Comparison of ENCODE assay signal across 8 cellular contexts in genomic region chr15:90670631-90671030, GRCh38. TPM values are rescaled to one million over a fixed set of nuclear protein-coding genes. Genes with fewer than 3 reads are reported as not detected.
DNase-seq lines count a peak whose midpoint lies in the region; ATAC-seq, FAIRE-seq and TF ChIP-seq lines count a peak whose summit lies in the region.
"Not testable (repeated sequence)": the region's sequence is repeated elsewhere in the genome, so short reads cannot be mapped to it uniquely, and the experiment has no call there.

No MANE protein-coding gene starts in this region.

- peak overlapping the region; percentile 72; the same call in 1 of the 2 replicates for H2BK20ac ChIP-seq in H1 (ENCODE audit: low read length)

- not testable (repeated sequence) for H4K91ac ChIP-seq in H1 (replicated peaks; ENCODE audit: insufficient read length, low read length)

- not testable (repeated sequence) for H3K4me2 ChIP-seq in H1 (ENCODE audit: insufficient read depth in 1 of 2, low read depth in 2 of 2, low read length in 2 of 2)

- peaks cover 14% of the 10 kb centered on the region for H3K4me1 ChIP-seq in RWPE2 (ENCODE audit: insufficient read depth, poor library complexity, severe bottlenecking)
- H3K4me1 ChIP-seq in H1 (replicated peaks in 1 of 4; ENCODE audit: control insufficient read depth in 3 of 4, insufficient read depth in 4 of 4, low read length in 3 of 4) = not testable (repeated sequence)

- not testable (repeated sequence) for H3K27me3 ChIP-seq in RWPE2 (ENCODE audit: insufficient read depth, poor library complexity, severe bottlenecking); H1 (replicated peaks in 1 of 4; ENCODE audit: control insufficient read depth in 3 of 4, extremely low read depth in 1 of 4, insufficient read depth in 3 of 4, low read length in 3 of 4)

- intact Hi-C loops in posterior vena cava (cut with DNase I) = not testable (repeated sequence)

- not testable (repeated sequence) for H3K14ac ChIP-seq in H1 (ENCODE audit: insufficient read length)

- H2BK12ac ChIP-seq in H1 (ENCODE audit: low read depth, low read length) = not testable (repeated sequence)

- FAIRE-seq in H1 (lab: Jason Lieb, UNC) = not testable (repeated sequence)

- H3K9ac ChIP-seq in H1 (replicated peaks in 1 of 4; ENCODE audit: extremely low read depth in 1 of 4, low read depth in 3 of 4, low read length in 3 of 4) = not testable (repeated sequence)

- not testable (repeated sequence) for H3K18ac ChIP-seq in H1 (ENCODE audit: extremely low read depth, low read length)

- not testable (repeated sequence) for H3K9me3 Mint-ChIP-seq in activated T-cell treated with anti-CD3 and anti-CD28 coated beads, Interleukin-2, amount 50 U/mL, for 24 hours; activated T-helper 17 cell treated with anti-CD3 and anti-CD28 coated beads, Interleukin-2, amount 50 U/mL, for 72 hours; activated naive CD8-positive, alpha-beta T cell treated with anti-CD3 and anti-CD28 coated beads, Interleukin-2, amount 10 ng/mL, durations not matched to agents 7 days and 5 days; stimulated activated effector memory CD8-positive, alpha-beta T cell treated with anti-CD3 and anti-CD28 coated beads, Interleukin-12 subunit alpha, Interleukin-12 subunit beta, amount 100 ng/mL, for 72 hours

- H3K56ac ChIP-seq in H1 (replicated peaks; ENCODE audit: insufficient read length, low read depth, low read length) = not testable (repeated sequence)

- ATAC-seq in RWPE2 (ENCODE audit: low read depth); activated T-helper 17 cell treated with anti-CD3 and anti-CD28 coated beads, Interleukin-2, amount 50 U/mL, for 72 hours (replicated peaks); activated naive CD8-positive, alpha-beta T cell treated with anti-CD3 and anti-CD28 coated beads, Interleukin-2, amount 10 ng/mL, durations not matched to agents 7 days and 5 days (ENCODE audit: low read depth); stimulated activated effector memory CD8-positive, alpha-beta T cell treated with anti-CD3 and anti-CD28 coated beads, Interleukin-12 subunit alpha, Interleukin-12 subunit beta, amount 100 ng/mL, for 72 hours: not testable (repeated sequence)
- ATAC-seq in omental fat pad (ENCODE audit: low FRiP score) = peak; percentile 39

- not testable (repeated sequence) for TF ChIP-seq CTCF in RWPE2 (IDR thresholded peaks at IDR 0.05; ENCODE audit: poor library complexity, severe bottlenecking); H1 (IDR thresholded peaks at IDR 0.05; ENCODE audit: control extremely low read depth in 1 of 3, insufficient read depth in 1 of 3, low read depth in 1 of 3, low read length in 3 of 3); omental fat pad (IDR thresholded peaks at IDR 0.05)

- H3K27me3 Mint-ChIP-seq in activated T-cell treated with anti-CD3 and anti-CD28 coated beads, Interleukin-2, amount 50 U/mL, for 24 hours; activated T-helper 17 cell treated with anti-CD3 and anti-CD28 coated beads, Interleukin-2, amount 50 U/mL, for 72 hours; activated naive CD8-positive, alpha-beta T cell treated with anti-CD3 and anti-CD28 coated beads, Interleukin-2, amount 10 ng/mL, durations not matched to agents 7 days and 5 days: not testable (repeated sequence)

- not testable (repeated sequence) for H3K4me3 ChIP-seq in RWPE2 (ENCODE audit: severe bottlenecking); H1 (ENCODE audit: extremely low read depth in 1 of 4, insufficient read depth in 2 of 4, low read depth in 3 of 4, low read length in 4 of 4)

- H4K8ac ChIP-seq in H1 (ENCODE audit: extremely low read depth, insufficient read depth, low read length) = not testable (repeated sequence)

- not testable (repeated sequence) for TF ChIP-seq EP300 in H1 (IDR thresholded peaks at IDR 0.05; ENCODE audit: borderline replicate concordance in 1 of 2, low read depth in 2 of 2, low read length in 2 of 2)

- POLR2A ChIA-PET in activated naive CD8-positive, alpha-beta T cell treated with anti-CD3 and anti-CD28 coated beads, Interleukin-2, amount 10 ng/mL, durations not matched to agents 7 days and 5 days (lab: Charles Lee) = interaction anchor here (1.1 kb wide), 1 partner anchor 46 kb away, joined by 3 read pairs; the partner anchor contains the start of gene BLM
- POLR2A ChIA-PET in H1 (lab: Charles Lee; ENCODE audit: partially characterized antibody) = interaction anchor here (0.6 to 1.1 kb wide), 2 partner anchors 8 to 229 kb away, joined by 3 read pairs; no protein-coding TSS in a partner anchor

- not testable (repeated sequence) for H3K36me3 Mint-ChIP-seq in activated T-cell treated with anti-CD3 and anti-CD28 coated beads, Interleukin-2, amount 50 U/mL, for 24 hours (ENCODE audit: low read depth); activated T-helper 17 cell treated with anti-CD3 and anti-CD28 coated beads, Interleukin-2, amount 50 U/mL, for 72 hours (ENCODE audit: low read depth); stimulated activated effector memory CD8-positive, alpha-beta T cell treated with anti-CD3 and anti-CD28 coated beads, Interleukin-12 subunit alpha, Interleukin-12 subunit beta, amount 100 ng/mL, for 72 hours
- H3K36me3 Mint-ChIP-seq in activated naive CD8-positive, alpha-beta T cell treated with anti-CD3 and anti-CD28 coated beads, Interleukin-2, amount 10 ng/mL, durations not matched to agents 7 days and 5 days = peaks cover 14% of the 10 kb centered on the region

- not testable (repeated sequence) for H3K23me2 ChIP-seq in H1 (ENCODE audit: low read depth, low read length)

- H2AFZ ChIP-seq in H1 (ENCODE audit: low read length) = not testable (repeated sequence)

- H4K5ac ChIP-seq in H1 (ENCODE audit: insufficient read length, low read depth, low read length) = not testable (repeated sequence)

- H2AK5ac ChIP-seq in H1 (ENCODE audit: low read depth, low read length) = not testable (repeated sequence)

- not testable (repeated sequence) for H3K36me3 ChIP-seq in RWPE2 (ENCODE audit: low read depth); H1 (ENCODE audit: control insufficient read depth in 2 of 4, insufficient read depth in 4 of 4, low read length in 3 of 4)

- not testable (repeated sequence) for H4K20me1 ChIP-seq in H1 (replicated peaks in 1 of 2; ENCODE audit: control insufficient read depth in 1 of 2, insufficient read depth in 2 of 2, low read length in 2 of 2)

- TF ChIP-seq POLR2A in H1 (IDR thresholded peaks at IDR 0.05; ENCODE audit: control extremely low read depth in 1 of 2, low read depth in 2 of 2, low read length in 2 of 2) = not testable (repeated sequence)

- peak; percentile 60 for DNase-seq in RWPE2 (ENCODE audit: low spot score)
- DNase-seq in activated T-cell treated with anti-CD3 and anti-CD28 coated beads, Interleukin-2, amount 50 U/mL, for 24 hours = peak; percentile 28
- peak; percentile 16 for DNase-seq in activated naive CD8-positive, alpha-beta T cell treated with anti-CD3 and anti-CD28 coated beads, Interleukin-2, amount 10 ng/mL, durations not matched to agents 7 days and 5 days
- not testable (repeated sequence) for DNase-seq in H1 (ENCODE audit: low read depth in 1 of 2, low spot score in 2 of 2); omental fat pad (ENCODE audit: low spot score); stimulated activated effector memory CD8-positive, alpha-beta T cell treated with anti-CD3 and anti-CD28 coated beads, Interleukin-12 subunit alpha, Interleukin-12 subunit beta, amount 100 ng/mL, for 72 hours (ENCODE audit: low spot score in 2 of 2)
- peak; percentile 58 for DNase-seq in posterior vena cava (ENCODE audit: low spot score)

- H3K4me1 Mint-ChIP-seq in activated T-cell treated with anti-CD3 and anti-CD28 coated beads, Interleukin-2, amount 50 U/mL, for 24 hours (ENCODE audit: low read depth) = peaks cover 18% of the 10 kb centered on the region
- not testable (repeated sequence) for H3K4me1 Mint-ChIP-seq in activated T-helper 17 cell treated with anti-CD3 and anti-CD28 coated beads, Interleukin-2, amount 50 U/mL, for 72 hours; stimulated activated effector memory CD8-positive, alpha-beta T cell treated with anti-CD3 and anti-CD28 coated beads, Interleukin-12 subunit alpha, Interleukin-12 subunit beta, amount 100 ng/mL, for 72 hours
- H3K4me1 Mint-ChIP-seq in activated naive CD8-positive, alpha-beta T cell treated with anti-CD3 and anti-CD28 coated beads, Interleukin-2, amount 10 ng/mL, durations not matched to agents 7 days and 5 days = peaks cover 29% of the 10 kb centered on the region

- not testable (repeated sequence) for TF ChIP-seq RAD21 in H1 (IDR thresholded peaks at IDR 0.05 in 1 of 2, conservative IDR thresholded peaks at IDR 0.05 in 1 of 2; ENCODE audit: low read depth in 2 of 2, low read length in 2 of 2)

- CTCF ChIA-PET in H1 (lab: Charles Lee; ENCODE audit: partially characterized antibody) = interaction anchor here (0.7 to 1.0 kb wide), 5 partner anchors 22 to 377 kb away, joined by 3 to 4 read pairs (median 3); no protein-coding TSS in a partner anchor

- H3K79me1 ChIP-seq in H1 (ENCODE audit: low read depth, low read length) = not testable (repeated sequence)

- not testable (repeated sequence) for H3K23ac ChIP-seq in H1 (ENCODE audit: insufficient read length)

- H2BK15ac ChIP-seq in H1 (ENCODE audit: low read length) = not testable (repeated sequence)

- H3K27ac Mint-ChIP-seq in activated T-cell treated with anti-CD3 and anti-CD28 coated beads, Interleukin-2, amount 50 U/mL, for 24 hours; activated naive CD8-positive, alpha-beta T cell treated with anti-CD3 and anti-CD28 coated beads, Interleukin-2, amount 10 ng/mL, durations not matched to agents 7 days and 5 days: not testable (repeated sequence)
- H3K27ac Mint-ChIP-seq in activated T-helper 17 cell treated with anti-CD3 and anti-CD28 coated beads, Interleukin-2, amount 50 U/mL, for 72 hours = peak overlapping the region; percentile 17
- H3K27ac Mint-ChIP-seq in stimulated activated effector memory CD8-positive, alpha-beta T cell treated with anti-CD3 and anti-CD28 coated beads, Interleukin-12 subunit alpha, Interleukin-12 subunit beta, amount 100 ng/mL, for 72 hours = peak overlapping the region; percentile 17

- not testable (repeated sequence) for H2BK120ac ChIP-seq in H1 (replicated peaks; ENCODE audit: low read depth, low read length)

- WGBS in H1 (ENCODE audit: extremely low coverage in 1 of 2, insufficient coverage in 1 of 2, insufficient read length in 1 of 2, insufficient replicate concordance in 2 of 2, low coverage in 1 of 2, low lambda C conversion rate in 2 of 2, missing lambda C conversion rate in 1 of 2), 2 experiments = 96% methylated on average over 8 of the region's 8 CpGs; no CpG with 5 or more reads in 1 of the 2 experiments

- H3K4ac ChIP-seq in H1 (replicated peaks; ENCODE audit: insufficient read length, low read depth, low read length) = not testable (repeated sequence)

- not testable (repeated sequence) for H3K4me3 Mint-ChIP-seq in activated T-cell treated with anti-CD3 and anti-CD28 coated beads, Interleukin-2, amount 50 U/mL, for 24 hours; activated T-helper 17 cell treated with anti-CD3 and anti-CD28 coated beads, Interleukin-2, amount 50 U/mL, for 72 hours; activated naive CD8-positive, alpha-beta T cell treated with anti-CD3 and anti-CD28 coated beads, Interleukin-2, amount 10 ng/mL, durations not matched to agents 7 days and 5 days; stimulated activated effector memory CD8-positive, alpha-beta T cell treated with anti-CD3 and anti-CD28 coated beads, Interleukin-12 subunit alpha, Interleukin-12 subunit beta, amount 100 ng/mL, for 72 hours

- not testable (repeated sequence) for H3K79me2 ChIP-seq in H1 (ENCODE audit: control insufficient read depth in 1 of 2, insufficient read depth in 2 of 2, low read length in 2 of 2)

- H3K27ac ChIP-seq in RWPE2 (ENCODE audit: poor library complexity, severe bottlenecking); H1 (ENCODE audit: low read depth, low read length): not testable (repeated sequence)

- not testable (repeated sequence) for H2BK5ac ChIP-seq in H1 (ENCODE audit: low read depth, low read length)

- not testable (repeated sequence) for H3K9me3 ChIP-seq in RWPE2 (ENCODE audit: severe bottlenecking); H1 (ENCODE audit: insufficient read depth in 2 of 2, low read depth in 1 of 2, low read length in 1 of 2)

RNA-seq across cellular contexts. Expression of gene BLM, which starts 46.5 kb away (rescaled TPM):
- total RNA-seq in activated T-helper 17 cell treated with anti-CD3 and anti-CD28 coated beads, Interleukin-2, amount 50 U/mL, for 72 hours = 10 to 100 TPM; 68.2 to 81.4 TPM
- 10 to 100 TPM; 36.6 to 41.0 TPM for total RNA-seq in activated naive CD8-positive, alpha-beta T cell treated with anti-CD3 and anti-CD28 coated beads, Interleukin-2, amount 10 ng/mL, durations not matched to agents 7 days and 5 days
- total RNA-seq in H1 (2021; fragmentation: NEBNext Ultra II Directional; extraction: Animal tissue kit (Norgen Biotek cat#: 25700)) = 45.6 and 46.7 TPM in 2 replicates
- polyA plus RNA-seq in H1 (2011; rRNA removed) = 10.4 and 15.2 TPM in 2 replicates
- 14.1 TPM for polyA plus RNA-seq in H1 (2011; cell fraction: cytosol; rRNA removed)
- 19.8 TPM for polyA plus RNA-seq in H1 (2011; cell fraction: nucleus; rRNA removed)
- polyA plus RNA-seq in H1 (2012, experiment 1 of 2) = 27.3 to 33.8 TPM (median 33.5 TPM) in 4 replicates
- 2.9 TPM for polyA plus RNA-seq in H1 (2012, experiment 2 of 2)
- polyA plus RNA-seq in H1 (2013, experiment 1 of 2) = 36.0 TPM
- polyA plus RNA-seq in H1 (2013, experiment 2 of 2) = 36.9 TPM
- polyA minus RNA-seq in H1 (2011; rRNA and poly(A)+ RNA removed) = 71.7 and 86.9 TPM in 2 replicates
- 12.9 TPM for polyA minus RNA-seq in H1 (2011; cell fraction: cytosol; rRNA and poly(A)+ RNA removed)
- polyA minus RNA-seq in H1 (2011; cell fraction: nucleus; rRNA and poly(A)+ RNA removed) = 52.7 TPM
- total RNA-seq in omental fat pad = 10 to 100 TPM in 1 of 4 donors, 1 to 10 TPM in 3; 1.7 to 13.2 (median 4.2) TPM
- 1 to 10 TPM in 1 of 2 donors, under 1 TPM in 1; 1.00 to 3.1 TPM for total RNA-seq in posterior vena cava
